Comparison of ENCODE assay signal across 17 cellular contexts in the genomic region with DNA sequence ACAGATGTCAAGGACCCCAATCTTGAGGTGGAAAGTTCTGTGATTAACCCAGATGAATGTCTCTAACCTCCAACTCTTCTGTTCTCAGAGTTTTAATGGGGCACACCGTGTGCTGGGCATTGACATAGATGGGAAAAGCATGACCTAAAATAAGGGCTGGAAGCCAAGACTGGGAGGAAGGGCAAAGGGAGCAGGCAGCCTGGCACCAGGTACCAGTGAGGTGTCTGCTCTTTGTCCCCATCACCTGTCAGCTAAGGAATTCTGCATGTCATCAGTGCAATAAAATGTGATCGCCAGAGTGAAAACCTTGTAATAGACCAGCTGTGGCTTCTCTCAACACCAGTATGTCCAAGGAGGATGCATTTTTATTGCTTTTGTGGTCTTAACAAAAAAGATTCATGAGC.
DNase-seq lines count a peak whose midpoint lies in the region; ATAC-seq and TF ChIP-seq lines count a peak whose summit lies in the region.
"Had no signal": no experiment of that assay in that cellular context is flagged by ENCODE, and none has a peak within 500 bp of the region (broad histone marks: within the 10 kb centered on the region; RNA-seq: fewer than 3 reads in every experiment).

No MANE protein-coding gene starts in this region.

- H3K4me3 ChIP-seq in heart right ventricle (no peak overlapping the region), trophoblast cell (ENCODE audit: low read depth, low read length) (no peak overlapping the region)
- H3K4me3 ChIP-seq: SJSA1, upper lobe of right lung had no signal

- POLR2A ChIA-PET in RWPE1 (lab: Yijun Ruan, JAX; ENCODE audit: low non-redundant PET): no interaction called here

- peaks cover 83% of the 10 kb centered on the region for H3K79me1 ChIP-seq in trophoblast cell (ENCODE audit: low read length)

- H3K4me1 ChIP-seq in heart right ventricle (peaks cover 10 to 75% (median 56%) of the 10 kb centered on the region in 9 donors), trophoblast cell (ENCODE audit: control insufficient read depth in 1 of 2, insufficient read depth in 2 of 2, low read length in 2 of 2) (peaks cover 34 to 44% of the 10 kb centered on the region in 2 experiments)

- H3K27ac ChIP-seq in RWPE1 (0 out of 2 replicates have a peak overlapping the region, but pooled peaks have one; percentile 25), heart right ventricle (peak overlapping the region; percentile 69 to 93 (median 88)), trophoblast cell (ENCODE audit: low read depth, low read length) (peak overlapping the region; percentile 100)
- H3K27ac ChIP-seq: SJSA1, upper lobe of right lung had no signal

- no peak overlapping the region for H4K12ac ChIP-seq in trophoblast cell (ENCODE audit: low read depth, low read length)

- H4K91ac ChIP-seq in trophoblast cell (ENCODE audit: low read depth, low read length): peak overlapping the region; percentile 99

- peak overlapping the region; percentile 56 for H3K4ac ChIP-seq in trophoblast cell (ENCODE audit: low read depth, low read length)

- H3K23ac ChIP-seq in trophoblast cell (ENCODE audit: low read length): no peak overlapping the region

- CTCF ChIA-PET in RWPE1 (lab: Yijun Ruan, JAX): interaction anchor here (0.6 to 1.4 kb wide), 4 partner anchors 14 to 578 kb away, joined by 3 to 5 read pairs (median 3); no protein-coding TSS in a partner anchor

- peak overlapping the region; percentile 100 for H2BK5ac ChIP-seq in trophoblast cell (ENCODE audit: low read depth, low read length, poor library complexity)

- H3K9me3 ChIP-seq in heart right ventricle (no peaks in the 10 kb centered on the region), trophoblast cell (ENCODE audit: insufficient read depth, low read depth, low read length) (no peaks in the 10 kb centered on the region)
- H3K9me3 ChIP-seq: SJSA1, upper lobe of right lung had no signal

- peak overlapping the region; percentile 100 for H2BK120ac ChIP-seq in trophoblast cell (ENCODE audit: insufficient read depth, low read length, poor library complexity)

- H2BK12ac ChIP-seq in trophoblast cell (ENCODE audit: low read length): peak overlapping the region; percentile 88

- H3K14ac ChIP-seq in trophoblast cell (ENCODE audit: low read length): peak overlapping the region; percentile 88

- H3K27me3 ChIP-seq in heart right ventricle: no peaks in the 10 kb centered on the region
- no peaks in the 10 kb centered on the region for H3K27me3 ChIP-seq in trophoblast cell (ENCODE audit: insufficient read depth, low read length)
- H3K27me3 ChIP-seq: SJSA1, upper lobe of right lung had no signal

- in situ Hi-C loops in Caki2 (cut with HindIII; ENCODE audit: low pct_unique_long_range_greater_than_20kb, low sequenced_read_pairs): no loop called here

- peak overlapping the region; percentile 55 for H2AK5ac ChIP-seq in trophoblast cell (ENCODE audit: low read length)

- H3K4me2 ChIP-seq in trophoblast cell (ENCODE audit: low read length): no peak overlapping the region

- H3K18ac ChIP-seq in trophoblast cell (ENCODE audit: low read length): peak overlapping the region; percentile 83

- TF ChIP-seq CTCF in RWPE1 (conservative IDR thresholded peaks at IDR 0.05; ENCODE audit: low read depth): no peak
- no peak for TF ChIP-seq CTCF in heart right ventricle (IDR thresholded peaks at IDR 0.05)

- H3K9ac ChIP-seq in trophoblast cell (ENCODE audit: low read length): no peak overlapping the region

- peak overlapping the region; percentile 38 for H2AFZ ChIP-seq in trophoblast cell (ENCODE audit: insufficient read depth, low read length, poor library complexity)

- peak; percentile 39 for DNase-seq in Caki2 (ENCODE audit: low read depth)
- no peak for DNase-seq in RWPE1 (ENCODE audit: low spot score)
- DNase-seq in heart right ventricle: peak; percentile 24 to 87
- peak in 1 of 2 donors; percentile 34 for DNase-seq in trophoblast cell
- no peak for DNase-seq in superior temporal gyrus (ENCODE audit: extremely low spot score)
- DNase-seq: activated T-cell treated with anti-CD3 and anti-CD28 coated beads, Interleukin-2, amount 50 U/mL, for 4 hours; EL; HFFc6; hippocampal formation; Kasumi-1; NCI-H446 treated with DMSO at 0.1 percent for 48 hours; upper lobe of right lung had no signal

- H3K79me2 ChIP-seq in trophoblast cell (ENCODE audit: control insufficient read depth, insufficient read depth, low read length, poor library complexity): peaks cover 31% of the 10 kb centered on the region

- ATAC-seq in heart right ventricle: peak; percentile 32 to 82 (median 61)
- no peak for ATAC-seq in HG02763 (IDR thresholded peaks at IDR 0.05; ENCODE audit: unreplicated experiment)
- no peak for ATAC-seq in GM21786 (IDR thresholded peaks at IDR 0.05; ENCODE audit: unreplicated experiment)
- ATAC-seq in GM19395 (IDR thresholded peaks at IDR 0.05; ENCODE audit: unreplicated experiment): no peak
- ATAC-seq: activated CD4-positive, CD25-positive, alpha-beta regulatory T cell treated with anti-CD3 and anti-CD28 coated beads, Interleukin-2, amount 50 U/mL, for 24 hours; activated T-cell treated with anti-CD3 and anti-CD28 coated beads, Interleukin-2, amount 50 U/mL, for 4 hours; upper lobe of right lung had no signal

- H3K36me3 ChIP-seq in heart right ventricle (no peaks in the 10 kb centered on the region), trophoblast cell (ENCODE audit: control insufficient read depth in 1 of 2, insufficient read depth in 2 of 2, low read length in 2 of 2) (no peaks in the 10 kb centered on the region)
- H3K36me3 ChIP-seq: SJSA1, upper lobe of right lung had no signal

- 30 to 50% methylated on average over 2 of the region's 2 CpGs for whole genome bisulfite sequencing in heart right ventricle, 2 donors
- WGBS in trophoblast cell (ENCODE audit: extremely low coverage, insufficient coverage, insufficient read length): no CpG with 5 or more reads among the region's 2 CpGs

- intact Hi-C loops in heart right ventricle (cut with DNase I): loop anchor here in 4 of 10 donors (2.0 to 5.0 kb wide), 3 partner anchors 103 to 143 kb away; partner anchors contain the start of gene TPM1 (in 2 of the 4)

- H4K8ac ChIP-seq in trophoblast cell (ENCODE audit: low read depth, low read length): peak overlapping the region; percentile 68

Comparison
In these comparisons a context has a peak if more than half of its experiments do, and no peak if none do; other contexts are left out.
1. DNase-seq: peak in Caki2 (single experiment) and heart right ventricle (2 of 2); none in RWPE1 (single experiment) and superior temporal gyrus (single experiment).
2. H3K27ac ChIP-seq: peak in every context shown above with its lines; median percentile 100 in trophoblast cell; 88 in heart right ventricle; 25 in RWPE1.
3. ATAC-seq: peak in heart right ventricle (8 of 8); none in HG02763 (single experiment), GM21786 (single experiment) and GM19395 (single experiment).